Comparison of ENCODE assay signal across 1 cellular context in the genomic region with DNA sequence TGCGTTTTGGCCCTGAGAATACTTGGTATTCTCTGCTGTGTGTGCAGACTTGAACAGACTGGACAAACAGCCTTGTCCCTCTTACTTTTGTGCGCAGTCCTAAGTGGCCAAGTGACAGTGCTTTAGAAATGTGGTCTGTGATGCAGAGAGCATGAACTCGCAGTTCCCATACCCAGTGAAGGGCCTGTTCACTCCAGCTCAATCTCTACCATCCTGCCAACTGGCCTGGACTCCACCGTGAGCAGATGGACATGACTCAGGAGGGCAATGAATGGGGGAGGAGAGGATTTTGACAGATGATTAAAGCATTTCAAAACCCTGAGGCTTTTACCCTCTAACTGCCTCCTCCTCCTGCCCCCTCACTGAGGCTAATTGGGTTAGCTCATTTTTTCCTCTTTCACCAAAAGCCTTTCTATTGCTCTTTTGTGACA.
TF ChIP-seq lines count a peak whose summit lies in the region.

No MANE protein-coding gene starts in this region.

TF ChIP-seq in A549, 52 proteins besides CTCF, POLR2A, EP300 and RAD21 (continued from another document):
- TF ChIP-seq REST (IDR thresholded peaks at IDR 0.05), result no peak
- TF ChIP-seq NR3C1 (IDR thresholded peaks at IDR 0.05), result no peak
